In genomic region chr16:3194792-3195191, GRCh38 we compare ENCODE assay signal across 35 cellular contexts. TPM values are rescaled to one million over a fixed set of nuclear protein-coding genes. Genes with fewer than 3 reads are reported as not detected.
"Had no signal": no experiment of that assay in that cellular context is flagged by ENCODE, and none has a peak within 500 bp of the region (broad histone marks: within the 10 kb centered on the region; RNA-seq: fewer than 3 reads in every experiment).

No MANE protein-coding gene starts in this region.

- ATAC-seq: activated CD4-positive, alpha-beta T cell treated with anti-CD3 and anti-CD28 coated beads for 36 hours; activated CD8-positive, alpha-beta memory T cell treated with anti-CD3 and anti-CD28 coated beads, Interleukin-2, amount 10 ng/mL, durations not matched to agents 7 days and 5 days; activated CD8-positive, alpha-beta T cell treated with anti-CD3 and anti-CD28 coated beads, Interleukin-2, amount 10 ng/mL, durations not matched to agents 7 days and 5 days; activated naive CD8-positive, alpha-beta T cell treated with anti-CD3 and anti-CD28 coated beads, Interleukin-2, amount 50 U/mL, for 24 hours; body of pancreas; effector memory CD8-positive, alpha-beta T cell; foreskin keratinocyte; gastrocnemius medialis; heart left ventricle had no signal

- DNase-seq: activated CD4-positive, alpha-beta memory T cell treated with anti-CD3 and anti-CD28 coated beads for 36 hours; activated CD4-positive, alpha-beta T cell treated with anti-CD3 and anti-CD28 coated beads for 36 hours; activated CD4-positive, alpha-beta T cell treated with anti-CD3 and anti-CD28 coated beads, Interleukin-2, amount 10 ng/mL, durations not matched to agents 24 days and 14 days; activated CD4-positive, CD25-positive, alpha-beta regulatory T cell; activated CD4-positive, CD25-positive, alpha-beta regulatory T cell treated with anti-CD3 and anti-CD28 coated beads, Interleukin-2, amount 50 U/mL, for 72 hours; activated CD8-positive, alpha-beta memory T cell treated with anti-CD3 and anti-CD28 coated beads, Interleukin-2, amount 10 ng/mL, durations not matched to agents 7 days and 5 days; activated CD8-positive, alpha-beta memory T cell treated with anti-CD3 and anti-CD28 coated beads, Interleukin-2, amount 50 U/mL, for 4 hours; activated CD8-positive, alpha-beta T cell treated with anti-CD3 and anti-CD28 coated beads, Interleukin-2, amount 10 ng/mL, durations not matched to agents 7 days and 5 days; activated effector memory CD4-positive, alpha-beta T cell treated with anti-CD3 and anti-CD28 coated beads, Interleukin-2, amount 50 U/mL, for 16 hours; activated naive CD4-positive, alpha-beta T cell treated with anti-CD3 and anti-CD28 coated beads for 36 hours; activated naive CD8-positive, alpha-beta T cell treated with anti-CD3 and anti-CD28 coated beads for 36 hours; activated naive CD8-positive, alpha-beta T cell treated with anti-CD3 and anti-CD28 coated beads, Interleukin-2, amount 50 U/mL, for 24 hours; activated T-cell treated with anti-CD3 and anti-CD28 coated beads, Interleukin-2, amount 50 U/mL, for 1 hour; activated T-cell treated with anti-CD3 and anti-CD28 coated beads, Interleukin-2, amount 50 U/mL, for 48 hours; adrenal gland; amygdala; aorta; body of pancreas; caudate nucleus; cortex of kidney; dermis blood vessel endothelial cell; effector CD4-positive, alpha-beta T cell; effector memory CD8-positive, alpha-beta T cell; foreskin keratinocyte; gastrocnemius medialis; glutamatergic neuron; heart left ventricle; T1000 had no signal

- H3K27ac Mint-ChIP-seq: activated CD4-positive, alpha-beta memory T cell treated with anti-CD3 and anti-CD28 coated beads for 36 hours; activated CD4-positive, alpha-beta T cell treated with anti-CD3 and anti-CD28 coated beads for 36 hours; activated CD4-positive, alpha-beta T cell treated with anti-CD3 and anti-CD28 coated beads, Interleukin-2, amount 10 ng/mL, durations not matched to agents 24 days and 14 days; activated CD8-positive, alpha-beta memory T cell treated with anti-CD3 and anti-CD28 coated beads, Interleukin-2, amount 10 ng/mL, durations not matched to agents 7 days and 5 days; activated CD8-positive, alpha-beta T cell treated with anti-CD3 and anti-CD28 coated beads, Interleukin-2, amount 10 ng/mL, durations not matched to agents 7 days and 5 days; activated naive CD4-positive, alpha-beta T cell treated with anti-CD3 and anti-CD28 coated beads for 36 hours; activated naive CD4-positive, alpha-beta T cell treated with anti-CD3 and anti-CD28 coated beads, Interleukin-2, amount 50 U/mL, for 24 hours; activated naive CD8-positive, alpha-beta T cell treated with anti-CD3 and anti-CD28 coated beads for 36 hours; activated naive CD8-positive, alpha-beta T cell treated with anti-CD3 and anti-CD28 coated beads, Interleukin-2, amount 50 U/mL, for 24 hours; activated T-helper 1 cell treated with anti-CD3 and anti-CD28 coated beads, Interleukin-12 subunit alpha, Interleukin-12 subunit beta, Interleukin-2, Interleukin-4 antibody, amounts not matched to agents 30 ng/mL and 10 ng/mL and 1 ng/mL, durations not matched to agents 14 hours and 24 hours and 36 hours; activated T-helper 2 cell treated with anti-CD3 and anti-CD28 coated beads, Interferon-gamma antibody, Interleukin-2, Interleukin-4, amounts not matched to agents 10 μg/mL and 5 μg/mL and 100 μg/mL, durations not matched to agents 14 hours and 24 hours and 36 hours; effector memory CD8-positive, alpha-beta T cell; T-helper 2 cell treated with Interferon-gamma antibody and Interleukin-4, amounts not matched to agents 5 μg/mL and 100 μg/mL, for 36 hours had no signal

- H3K36me3 Mint-ChIP-seq: activated CD4-positive, alpha-beta memory T cell treated with anti-CD3 and anti-CD28 coated beads for 36 hours; activated naive CD8-positive, alpha-beta T cell treated with anti-CD3 and anti-CD28 coated beads for 36 hours had no signal

- H3K4me3 Mint-ChIP-seq: activated CD4-positive, alpha-beta memory T cell treated with anti-CD3 and anti-CD28 coated beads for 36 hours; activated CD4-positive, alpha-beta T cell treated with anti-CD3 and anti-CD28 coated beads for 36 hours; activated CD4-positive, alpha-beta T cell treated with anti-CD3 and anti-CD28 coated beads, Interleukin-2, amount 10 ng/mL, durations not matched to agents 24 days and 14 days; activated CD8-positive, alpha-beta memory T cell treated with anti-CD3 and anti-CD28 coated beads, Interleukin-2, amount 10 ng/mL, durations not matched to agents 7 days and 5 days; activated CD8-positive, alpha-beta T cell treated with anti-CD3 and anti-CD28 coated beads, Interleukin-2, amount 10 ng/mL, durations not matched to agents 7 days and 5 days; activated naive CD4-positive, alpha-beta T cell treated with anti-CD3 and anti-CD28 coated beads for 36 hours; activated naive CD4-positive, alpha-beta T cell treated with anti-CD3 and anti-CD28 coated beads, Interleukin-2, amount 50 U/mL, for 24 hours; activated naive CD8-positive, alpha-beta T cell treated with anti-CD3 and anti-CD28 coated beads for 36 hours; activated naive CD8-positive, alpha-beta T cell treated with anti-CD3 and anti-CD28 coated beads, Interleukin-2, amount 50 U/mL, for 24 hours; activated T-helper 1 cell treated with anti-CD3 and anti-CD28 coated beads, Interleukin-12 subunit alpha, Interleukin-12 subunit beta, Interleukin-2, Interleukin-4 antibody, amounts not matched to agents 30 ng/mL and 10 ng/mL and 1 ng/mL, durations not matched to agents 14 hours and 24 hours and 36 hours; effector memory CD8-positive, alpha-beta T cell; T-helper 2 cell treated with Interferon-gamma antibody and Interleukin-4, amounts not matched to agents 5 μg/mL and 100 μg/mL, for 36 hours had no signal

- H3K36me3 ChIP-seq: adrenal gland, esophagus muscularis mucosa, gastrocnemius medialis, heart left ventricle had no signal

- H3K27ac ChIP-seq: adrenal gland, body of pancreas, esophagus muscularis mucosa, foreskin keratinocyte, gastrocnemius medialis, heart left ventricle had no signal

- FAIRE-seq: colon had no signal

- H3K4me1 ChIP-seq: adrenal gland, body of pancreas, foreskin keratinocyte had no signal

- H3K4me3 ChIP-seq: adrenal gland, body of pancreas, esophagus muscularis mucosa, gastrocnemius medialis, heart left ventricle had no signal

- H3K9me3 ChIP-seq: adrenal gland, body of pancreas, esophagus muscularis mucosa, heart left ventricle had no signal

- H3K9me3 Mint-ChIP-seq: activated CD4-positive, alpha-beta memory T cell treated with anti-CD3 and anti-CD28 coated beads for 36 hours; activated naive CD4-positive, alpha-beta T cell treated with anti-CD3 and anti-CD28 coated beads for 36 hours; activated naive CD4-positive, alpha-beta T cell treated with anti-CD3 and anti-CD28 coated beads, Interleukin-2, amount 50 U/mL, for 24 hours; activated naive CD8-positive, alpha-beta T cell treated with anti-CD3 and anti-CD28 coated beads for 36 hours; activated naive CD8-positive, alpha-beta T cell treated with anti-CD3 and anti-CD28 coated beads, Interleukin-2, amount 50 U/mL, for 24 hours; activated T-helper 2 cell treated with anti-CD3 and anti-CD28 coated beads, Interferon-gamma antibody, Interleukin-2, Interleukin-4, amounts not matched to agents 10 μg/mL and 5 μg/mL and 100 μg/mL, durations not matched to agents 14 hours and 24 hours and 36 hours; effector memory CD8-positive, alpha-beta T cell; T-helper 2 cell treated with Interferon-gamma antibody and Interleukin-4, amounts not matched to agents 5 μg/mL and 100 μg/mL, for 36 hours had no signal

RNA-seq across cellular contexts. Expression of gene OR1F1, which starts 6.8 kb away (rescaled TPM):
- total RNA-seq: activated CD4-positive, alpha-beta memory T cell treated with anti-CD3 and anti-CD28 coated beads for 36 hours; activated CD4-positive, alpha-beta T cell treated with anti-CD3 and anti-CD28 coated beads for 36 hours; activated CD4-positive, alpha-beta T cell treated with anti-CD3 and anti-CD28 coated beads, Interleukin-2, amount 10 ng/mL, durations not matched to agents 24 days and 14 days; activated CD8-positive, alpha-beta memory T cell treated with anti-CD3 and anti-CD28 coated beads for 36 hours; activated CD8-positive, alpha-beta memory T cell treated with anti-CD3 and anti-CD28 coated beads, Interleukin-2, amount 10 ng/mL, durations not matched to agents 7 days and 5 days; activated CD8-positive, alpha-beta T cell treated with anti-CD3 and anti-CD28 coated beads, Interleukin-2, amount 10 ng/mL, durations not matched to agents 7 days and 5 days; activated naive CD4-positive, alpha-beta T cell treated with anti-CD3 and anti-CD28 coated beads for 36 hours; activated naive CD8-positive, alpha-beta T cell treated with anti-CD3 and anti-CD28 coated beads for 36 hours; activated T-helper 1 cell treated with anti-CD3 and anti-CD28 coated beads, Interleukin-12 subunit alpha, Interleukin-12 subunit beta, Interleukin-2, Interleukin-4 antibody, amounts not matched to agents 30 ng/mL and 10 ng/mL and 1 ng/mL, durations not matched to agents 14 hours and 24 hours and 36 hours; activated T-helper 2 cell treated with anti-CD3 and anti-CD28 coated beads, Interferon-gamma antibody, Interleukin-2, Interleukin-4, amounts not matched to agents 10 μg/mL and 5 μg/mL and 100 μg/mL, durations not matched to agents 14 hours and 24 hours and 36 hours; adrenal gland; aorta; body of pancreas; dermis blood vessel endothelial cell; esophagus muscularis mucosa; gastrocnemius medialis; heart left ventricle had no signal
- polyA plus RNA-seq: adrenal gland, aorta, heart left ventricle had no signal
